ENCODE assay signal across 8 cellular contexts in genomic region chr20:63498950-63499332, GRCh38. TPM values are rescaled to one million over a fixed set of nuclear protein-coding genes. Genes with fewer than 3 reads are reported as not detected.
DNase-seq lines count a peak whose midpoint lies in the region; ATAC-seq and TF ChIP-seq lines count a peak whose summit lies in the region.

EEF1A2 (minus strand) TSS chr20:63499083; CDS start chr20:63497763, 1,320 bp downstream.

- no CpG with 5 or more reads among the region's 58 CpGs for WGBS in trophoblast cell (ENCODE audit: extremely low coverage, insufficient coverage, insufficient read length)

- no peak within 1 kb of the TSS for H3K23ac ChIP-seq in trophoblast cell (ENCODE audit: low read length)

- H3K4ac ChIP-seq in trophoblast cell (ENCODE audit: low read depth, low read length): no peak within 1 kb of the TSS

- H3K4me1 ChIP-seq in fibroblast of lung (ENCODE audit: control insufficient read depth, extremely low read depth, insufficient read depth, low read length) (no peaks in the 10 kb centered on the region), trophoblast cell (ENCODE audit: control insufficient read depth in 1 of 2, insufficient read depth in 2 of 2, low read length in 2 of 2) (peaks cover 8 to 9% of the 10 kb centered on the region in 2 experiments)

- H3K79me1 ChIP-seq in trophoblast cell (ENCODE audit: low read length): no peaks in the 10 kb centered on the region

- no peak within 1 kb of the TSS for H4K91ac ChIP-seq in trophoblast cell (ENCODE audit: low read depth, low read length)

- H3K14ac ChIP-seq in trophoblast cell (ENCODE audit: low read length): no peak within 1 kb of the TSS

- no peak within 1 kb of the TSS for H2BK120ac ChIP-seq in trophoblast cell (ENCODE audit: insufficient read depth, low read length, poor library complexity)

- no peak for DNase-seq in BJ (ENCODE audit: low read depth)
- DNase-seq in HK-2 (ENCODE audit: unreplicated experiment): peak; percentile 71
- DNase-seq in activated CD4-positive, alpha-beta T cell treated with anti-CD3 and anti-CD28 coated beads, Interleukin-2, amount 50 U/mL, for 1 hour: peak; percentile 53
- DNase-seq in fibroblast of lung (ENCODE audit: low read depth in 2 of 2): no peak
- DNase-seq in trophoblast cell: peak in 1 of 2 donors; percentile 8
- no peak for DNase-seq in T1000 (lab: John Stamatoyannopoulos, UW)

- CTCF ChIA-PET in BJ (lab: Yijun Ruan, JAX): no interaction called here

- no peak within 1 kb of the TSS for H4K8ac ChIP-seq in trophoblast cell (ENCODE audit: low read depth, low read length)

- peak within 1 kb of the TSS; percentile 16 for H3K9ac ChIP-seq in fibroblast of lung (ENCODE audit: insufficient read depth, low read length)
- H3K9ac ChIP-seq in trophoblast cell (ENCODE audit: low read length): no peak within 1 kb of the TSS

- ATAC-seq in GM18861 (IDR thresholded peaks at IDR 0.05; ENCODE audit: unreplicated experiment) (no peak), HG02884 (IDR thresholded peaks at IDR 0.05; ENCODE audit: unreplicated experiment) (no peak)

- no peak within 1 kb of the TSS for H2BK5ac ChIP-seq in trophoblast cell (ENCODE audit: low read depth, low read length, poor library complexity)

- H3K27ac ChIP-seq in fibroblast of lung (ENCODE audit: insufficient read depth, low read length) (no peak within 1 kb of the TSS), trophoblast cell (ENCODE audit: low read depth, low read length) (no peak within 1 kb of the TSS)

- H4K12ac ChIP-seq in trophoblast cell (ENCODE audit: low read depth, low read length): no peak within 1 kb of the TSS

- TF ChIP-seq CTCF in BJ (IDR thresholded peaks at IDR 0.05; ENCODE audit: insufficient read depth, low read depth, low read length): peak; percentile 31; the same call in 1 of the 2 replicates
- TF ChIP-seq CTCF in fibroblast of lung (conservative IDR thresholded peaks at IDR 0.05 in 1 of 2, IDR thresholded peaks at IDR 0.05 in 1 of 2; ENCODE audit: low read depth in 1 of 2, low read length in 2 of 2): no peak

- H2AK5ac ChIP-seq in trophoblast cell (ENCODE audit: low read length): no peak within 1 kb of the TSS

- H3K27me3 ChIP-seq in BJ (ENCODE audit: control insufficient read depth, insufficient read depth, low read length) (peaks cover 8% of the 10 kb centered on the region), fibroblast of lung (ENCODE audit: control insufficient read depth, insufficient read depth, low read length) (peaks cover 5% of the 10 kb centered on the region), trophoblast cell (ENCODE audit: insufficient read depth, low read length) (no peaks in the 10 kb centered on the region)

- peak within 1 kb of the TSS; percentile 41 for H3K4me3 ChIP-seq in BJ (ENCODE audit: low read depth, low read length)
- H3K4me3 ChIP-seq in fibroblast of lung (replicated peaks in 1 of 4; ENCODE audit: control extremely low read depth in 1 of 4, insufficient read depth in 1 of 4, low read depth in 3 of 4, low read length in 4 of 4): no peak within 1 kb of the TSS
- H3K4me3 ChIP-seq in trophoblast cell (ENCODE audit: low read depth, low read length): peak within 1 kb of the TSS; percentile 60

- no peak within 1 kb of the TSS for H2BK12ac ChIP-seq in trophoblast cell (ENCODE audit: low read length)

- H4K20me1 ChIP-seq in fibroblast of lung (ENCODE audit: control insufficient read depth, extremely low read depth, insufficient read depth, low read length): no peaks in the 10 kb centered on the region

- H2AFZ ChIP-seq in fibroblast of lung (ENCODE audit: low read length) (no peak within 1 kb of the TSS), trophoblast cell (ENCODE audit: insufficient read depth, low read length, poor library complexity) (peak within 1 kb of the TSS; percentile 15)

- H3K79me2 ChIP-seq in fibroblast of lung (ENCODE audit: control insufficient read depth, insufficient read depth, low read length) (no peaks in the 10 kb centered on the region), trophoblast cell (ENCODE audit: control insufficient read depth, insufficient read depth, low read length, poor library complexity) (no peaks in the 10 kb centered on the region)

- no peak within 1 kb of the TSS for H3K18ac ChIP-seq in trophoblast cell (ENCODE audit: low read length)

- no peaks in the 10 kb centered on the region; the same call in 1 of the 2 replicates for H3K36me3 ChIP-seq in BJ (ENCODE audit: control insufficient read depth, insufficient read depth, low read length)
- H3K36me3 ChIP-seq in fibroblast of lung (ENCODE audit: control insufficient read depth, insufficient read depth, low read length): no peaks in the 10 kb centered on the region
- peaks cover 0 to 6% of the 10 kb centered on the region in 2 experiments for H3K36me3 ChIP-seq in trophoblast cell (ENCODE audit: control insufficient read depth in 1 of 2, insufficient read depth in 2 of 2, low read length in 2 of 2)

- POLR2A ChIA-PET in BJ (lab: Charles Lee): no interaction called here

- H3K9me3 ChIP-seq in fibroblast of lung (ENCODE audit: control insufficient read depth, insufficient read depth, low read depth, low read length) (no peaks in the 10 kb centered on the region), trophoblast cell (ENCODE audit: insufficient read depth, low read depth, low read length) (peaks cover 3% of the 10 kb centered on the region)

- H3K4me2 ChIP-seq in fibroblast of lung (ENCODE audit: extremely low read depth, insufficient read depth, low read length): no peak within 1 kb of the TSS
- peak within 1 kb of the TSS; percentile 77 for H3K4me2 ChIP-seq in trophoblast cell (ENCODE audit: low read length)

RNA-seq across cellular contexts. Expression of gene EEF1A2, which starts in this region (rescaled TPM):
- polyA plus RNA-seq in BJ (2011; rRNA removed): 8.3 and 9.4 TPM in 2 replicates
- polyA minus RNA-seq in BJ (2011; rRNA and poly(A)+ RNA removed): 6.7 and 12.0 TPM in 2 replicates
- total RNA-seq in fibroblast of lung: 1.7 and 2.6 TPM in 2 replicates
- polyA plus RNA-seq in fibroblast of lung: 0.16 and 0.46 TPM in 2 replicates
- 0.52 and 1.7 TPM in 2 replicates for polyA plus RNA-seq in fibroblast of lung (2012)
- polyA minus RNA-seq in fibroblast of lung (ENCODE audit: low replicate concordance): 5.9 TPM in 1 of 2 replicates, not detected in the other
- 30.0 and 32.8 TPM in 2 replicates for polyA plus RNA-seq in trophoblast cell (2013)

Comparison
In these comparisons a context has a peak if more than half of its experiments do, and no peak if none do; other contexts are left out.
1. DNase-seq: peak in HK-2 (single experiment) and activated CD4-positive, alpha-beta T cell treated with anti-CD3 and anti-CD28 coated beads, Interleukin-2, amount 50 U/mL, for 1 hour (single experiment); none in BJ (single experiment), fibroblast of lung (0 of 2) and T1000 (single experiment).
2. H3K4me3 ChIP-seq: peak in BJ (single experiment) and trophoblast cell (single experiment); none in fibroblast of lung (0 of 4).